In genomic region chr1:112849425-112849966, GRCh38 we compare ENCODE assay signal across 1 cellular context.
TF ChIP-seq lines count a peak whose summit lies in the region.

No MANE protein-coding gene starts in this region.

TF ChIP-seq in SK-N-SH treated with all-trans-retinoic acid at 6 μM for 48 hours, 23 proteins besides CTCF, POLR2A, EP300 and RAD21 (continued from another document):
- TF ChIP-seq TSHZ2 (CRISPR knock-in tag; IDR thresholded peaks at IDR 0.05): no peak
